Comparison of ENCODE assay signal across 9 cellular contexts in the genomic region with DNA sequence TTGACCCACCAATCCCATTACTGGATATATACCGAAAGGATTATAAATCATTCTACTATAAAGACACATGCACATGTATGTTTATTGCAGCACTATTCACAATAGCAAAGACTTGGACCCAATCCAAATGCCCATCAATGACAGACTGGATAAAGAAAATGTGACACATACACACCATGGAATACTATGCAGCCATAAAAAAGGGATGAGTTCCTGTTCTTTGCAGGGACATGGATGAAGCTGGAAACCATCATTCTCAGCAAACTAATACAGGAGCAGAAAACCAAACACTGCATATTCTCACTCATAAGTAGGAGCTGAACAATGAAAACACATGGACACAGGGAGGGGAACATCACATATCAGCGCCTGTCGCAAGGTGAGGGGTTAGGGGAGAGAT. TPM values are rescaled to one million over a fixed set of nuclear protein-coding genes. Genes with fewer than 3 reads are reported as not detected.
"Had no signal": no experiment of that assay in that cellular context is flagged by ENCODE, and none has a peak within 500 bp of the region (broad histone marks: within the 10 kb centered on the region; RNA-seq: fewer than 3 reads in every experiment).

No MANE protein-coding gene starts in this region.

RNA-seq across cellular contexts. Expression of a gene that starts 18.2 kb away (rescaled TPM):
- total RNA-seq: activated CD4-positive, alpha-beta memory T cell treated with anti-CD3 and anti-CD28 coated beads for 36 hours; activated CD4-positive, alpha-beta memory T cell treated with anti-CD3 and anti-CD28 coated beads, Interleukin-2, amount 10 ng/mL, durations not matched to agents 7 days and 5 days; activated CD8-positive, alpha-beta memory T cell treated with anti-CD3 and anti-CD28 coated beads for 36 hours; activated CD8-positive, alpha-beta memory T cell treated with anti-CD3 and anti-CD28 coated beads, Interleukin-2, amount 10 ng/mL, durations not matched to agents 7 days and 5 days; activated CD8-positive, alpha-beta T cell treated with anti-CD3 and anti-CD28 coated beads for 36 hours; activated CD8-positive, alpha-beta T cell treated with anti-CD3 and anti-CD28 coated beads, Interleukin-2, amount 10 ng/mL, durations not matched to agents 7 days and 5 days; T-helper 1 cell treated with Interleukin-12 subunit alpha and Interleukin-12 subunit beta and Interleukin-4 antibody, amounts not matched to agents 30 ng/mL and 1 ng/mL, for 36 hours; T-helper 2 cell treated with Interferon-gamma antibody and Interleukin-4, amounts not matched to agents 100 ng/mL and 5 ng/mL, for 36 hours; WTC11 had no signal
